In the genomic region with DNA sequence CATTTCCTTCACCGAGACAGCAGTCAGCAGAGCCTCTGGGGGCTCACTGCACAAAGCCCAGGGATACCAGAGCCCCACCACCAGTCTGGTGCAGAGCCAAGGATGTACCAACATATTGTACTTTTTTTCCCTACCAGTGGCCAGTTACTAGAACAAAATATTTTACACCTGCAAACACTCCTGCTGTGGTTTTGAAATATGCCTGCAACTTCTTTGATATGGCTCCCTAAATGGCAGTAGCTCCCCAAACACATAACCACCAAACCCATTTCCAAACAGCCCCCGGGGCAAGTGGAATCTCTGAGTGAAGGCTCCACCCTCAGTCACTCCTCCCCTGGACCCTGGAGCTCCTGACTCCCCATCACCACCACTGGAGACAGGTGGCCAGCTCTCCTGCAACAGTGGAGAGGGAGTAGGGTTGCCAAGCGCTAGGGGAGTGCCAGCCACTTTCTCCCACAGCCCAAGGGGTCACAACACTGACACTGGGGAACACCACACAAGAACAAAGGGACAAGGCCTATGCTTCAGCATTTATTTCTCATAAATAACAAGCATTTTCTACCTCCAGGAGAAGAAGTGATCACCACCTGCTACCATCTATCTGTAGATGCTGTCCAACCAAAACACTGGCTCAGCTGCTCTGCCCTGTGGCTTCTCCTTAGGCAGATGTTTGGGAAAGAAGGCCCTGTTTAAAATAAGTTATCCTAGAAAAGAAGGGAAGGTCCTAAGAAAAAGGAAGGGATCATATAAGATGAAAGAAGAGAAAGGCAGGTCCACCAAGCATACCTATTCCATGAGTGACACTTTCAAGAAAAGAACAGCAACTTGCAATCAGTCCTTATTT, we compare ENCODE assay signal across 18 cellular contexts. TPM values are rescaled to one million over a fixed set of nuclear protein-coding genes. Genes with fewer than 3 reads are reported as not detected.
DNase-seq lines count a peak whose midpoint lies in the region; ATAC-seq and FAIRE-seq lines count a peak whose summit lies in the region.
"Had no signal": no experiment of that assay in that cellular context is flagged by ENCODE, and none has a peak within 500 bp of the region (broad histone marks: within the 10 kb centered on the region; RNA-seq: fewer than 3 reads in every experiment).

No MANE protein-coding gene starts in this region.

- POLR2A ChIA-PET in naive thymus-derived CD8-positive, alpha-beta T cell (lab: Charles Lee), result interaction anchor here (0.6 to 9.3 kb wide), 3 partner anchors 15 to 1945 kb away, joined by 3 to 112 read pairs (median 5); partner anchors contain the start of genes DGCR2, HIRA and MRPL40

- no peak for DNase-seq in activated naive CD8-positive, alpha-beta T cell treated with anti-CD3 and anti-CD28 coated beads, Interleukin-2, amount 50 U/mL, for 24 hours
- no peak for DNase-seq in activated naive CD4-positive, alpha-beta T cell treated with anti-CD3 and anti-CD28 coated beads, Interleukin-2, amount 50 U/mL, for 72 hours (ENCODE audit: low spot score in 2 of 2)
- DNase-seq in naive thymus-derived CD8-positive, alpha-beta T cell, result no peak
- DNase-seq in NCI-H524 treated with DMSO at 0.1 percent for 48 hours (lab: John Stamatoyannopoulos, UW), result no peak
- no peak for DNase-seq in HT-29 (ENCODE audit: low spot score)
- DNase-seq in RCC 7860 (ENCODE audit: low spot score), result no peak
- DNase-seq: activated B cell treated with CpG ODN at 0.5 μM for 24 hours, NCI-H2081 treated with DMSO at 0.1 percent for 48 hours, NCI-H774, RPMI8226 had no signal

- no peak for ATAC-seq in activated naive CD8-positive, alpha-beta T cell treated with anti-CD3 and anti-CD28 coated beads, Interleukin-2, amount 50 U/mL, for 24 hours
- no peak for ATAC-seq in activated naive CD4-positive, alpha-beta T cell treated with anti-CD3 and anti-CD28 coated beads, Interleukin-2, amount 50 U/mL, for 72 hours
- ATAC-seq in naive thymus-derived CD8-positive, alpha-beta T cell, result no peak
- ATAC-seq in GM21360 (IDR thresholded peaks at IDR 0.05; ENCODE audit: unreplicated experiment), result no peak
- ATAC-seq: esophagus mucosa had no signal

- H3K36me3 Mint-ChIP-seq in activated naive CD8-positive, alpha-beta T cell, result peaks cover 2% of the 10 kb centered on the region
- H3K36me3 Mint-ChIP-seq in activated naive CD8-positive, alpha-beta T cell treated with anti-CD3 and anti-CD28 coated beads, Interleukin-2, amount 50 U/mL, for 24 hours (ENCODE audit: low read depth), result peaks cover under 1% of the 10 kb centered on the region
- no peaks in the 10 kb centered on the region for H3K36me3 Mint-ChIP-seq in activated naive CD4-positive, alpha-beta T cell treated with anti-CD3 and anti-CD28 coated beads, Interleukin-2, amount 50 U/mL, for 72 hours
- peaks cover 0 to 3% (median 0%) of the 10 kb centered on the region in 3 donors for H3K36me3 Mint-ChIP-seq in naive thymus-derived CD8-positive, alpha-beta T cell

- peak overlapping the region; percentile 83 for H3K27ac Mint-ChIP-seq in activated naive CD8-positive, alpha-beta T cell
- no peak overlapping the region for H3K27ac Mint-ChIP-seq in activated naive CD8-positive, alpha-beta T cell treated with anti-CD3 and anti-CD28 coated beads, Interleukin-2, amount 50 U/mL, for 24 hours
- H3K27ac Mint-ChIP-seq in activated naive CD4-positive, alpha-beta T cell treated with anti-CD3 and anti-CD28 coated beads, Interleukin-2, amount 50 U/mL, for 72 hours, result peak overlapping the region; percentile 15 to 70
- peak overlapping the region; percentile 93 to 99 (median 97) for H3K27ac Mint-ChIP-seq in naive thymus-derived CD8-positive, alpha-beta T cell

- no peak for FAIRE-seq in RCC 7860 (lab: Jason Lieb, UNC)
- FAIRE-seq: astrocyte had no signal

- H3K4me3 Mint-ChIP-seq in activated naive CD8-positive, alpha-beta T cell, result peak overlapping the region; percentile 18
- no peak overlapping the region for H3K4me3 Mint-ChIP-seq in activated naive CD8-positive, alpha-beta T cell treated with anti-CD3 and anti-CD28 coated beads, Interleukin-2, amount 50 U/mL, for 24 hours
- H3K4me3 Mint-ChIP-seq in naive thymus-derived CD8-positive, alpha-beta T cell, result peak overlapping the region in 8 of 10 donors; percentile 1 to 61 (median 48)
- H3K4me3 Mint-ChIP-seq: activated B cell treated with CpG ODN at 0.5 μM for 24 hours had no signal

- no peaks in the 10 kb centered on the region for H3K27me3 Mint-ChIP-seq in activated naive CD8-positive, alpha-beta T cell
- H3K27me3 Mint-ChIP-seq in activated naive CD8-positive, alpha-beta T cell treated with anti-CD3 and anti-CD28 coated beads, Interleukin-2, amount 50 U/mL, for 24 hours, result no peaks in the 10 kb centered on the region
- no peaks in the 10 kb centered on the region for H3K27me3 Mint-ChIP-seq in naive thymus-derived CD8-positive, alpha-beta T cell
- H3K27me3 Mint-ChIP-seq: activated B cell treated with CpG ODN at 0.5 μM for 24 hours had no signal

- H3K4me1 Mint-ChIP-seq in activated naive CD8-positive, alpha-beta T cell (ENCODE audit: low read depth), result peaks cover 66% of the 10 kb centered on the region
- H3K4me1 Mint-ChIP-seq in activated naive CD8-positive, alpha-beta T cell treated with anti-CD3 and anti-CD28 coated beads, Interleukin-2, amount 50 U/mL, for 24 hours, result peaks cover 64% of the 10 kb centered on the region
- peaks cover 43 to 78% (median 70%) of the 10 kb centered on the region in 4 donors for H3K4me1 Mint-ChIP-seq in naive thymus-derived CD8-positive, alpha-beta T cell

- no peaks in the 10 kb centered on the region for H3K9me3 Mint-ChIP-seq in activated naive CD8-positive, alpha-beta T cell (ENCODE audit: low read depth)
- H3K9me3 Mint-ChIP-seq in activated naive CD8-positive, alpha-beta T cell treated with anti-CD3 and anti-CD28 coated beads, Interleukin-2, amount 50 U/mL, for 24 hours, result no peaks in the 10 kb centered on the region
- no peaks in the 10 kb centered on the region for H3K9me3 Mint-ChIP-seq in activated naive CD4-positive, alpha-beta T cell treated with anti-CD3 and anti-CD28 coated beads, Interleukin-2, amount 50 U/mL, for 72 hours
- no peaks in the 10 kb centered on the region for H3K9me3 Mint-ChIP-seq in naive thymus-derived CD8-positive, alpha-beta T cell
- H3K9me3 Mint-ChIP-seq: activated B cell treated with CpG ODN at 0.5 μM for 24 hours had no signal

RNA-seq across cellular contexts. Expression of gene DGCR2, which starts 15.1 kb away (rescaled TPM):
- 10 to 100 TPM in 1 of 2 donors, 1 to 10 TPM in 1; 9.5 to 23.6 TPM for total RNA-seq in activated naive CD4-positive, alpha-beta T cell treated with anti-CD3 and anti-CD28 coated beads, Interleukin-2, amount 50 U/mL, for 72 hours
- 10 to 100 TPM; 63.3 to 66.6 TPM for total RNA-seq in naive thymus-derived CD8-positive, alpha-beta T cell
- polyA plus RNA-seq in naive thymus-derived CD8-positive, alpha-beta T cell, result 10 to 100 TPM; 29.5 to 61.8 (median 37.8) TPM
- total RNA-seq in HT-29 (2014; rRNA removed; shearing (Covaris generic)), result 105 and 114 TPM in 2 replicates

RNA-seq across cellular contexts. Expression of gene TSSK2, which starts 24.0 kb away (rescaled TPM):
- not detected for total RNA-seq in activated naive CD4-positive, alpha-beta T cell treated with anti-CD3 and anti-CD28 coated beads, Interleukin-2, amount 50 U/mL, for 72 hours
- total RNA-seq in naive thymus-derived CD8-positive, alpha-beta T cell, result not detected
- not detected for polyA plus RNA-seq in naive thymus-derived CD8-positive, alpha-beta T cell
- not detected in 2 replicates for total RNA-seq in HT-29 (2014; rRNA removed; shearing (Covaris generic))
- total RNA-seq: astrocyte; dermis blood vessel endothelial cell; esophagus mucosa; T-helper 1 cell treated with Interleukin-12 subunit alpha and Interleukin-12 subunit beta and Interleukin-4 antibody, amounts not matched to agents 30 ng/mL and 1 ng/mL, for 36 hours; upper lobe of left lung had no signal

RNA-seq across cellular contexts. Expression of gene ESS2, which starts 37.3 kb away (rescaled TPM):
- total RNA-seq in activated naive CD4-positive, alpha-beta T cell treated with anti-CD3 and anti-CD28 coated beads, Interleukin-2, amount 50 U/mL, for 72 hours, result 10 to 100 TPM; 16.5 to 21.5 TPM
- 10 to 100 TPM; 20.1 to 20.7 TPM for total RNA-seq in naive thymus-derived CD8-positive, alpha-beta T cell
- 10 to 100 TPM in 1 of 3 donors, 1 to 10 TPM in 2; 4.5 to 11.2 (median 6.9) TPM for polyA plus RNA-seq in naive thymus-derived CD8-positive, alpha-beta T cell
- total RNA-seq in HT-29 (2014; rRNA removed; shearing (Covaris generic)), result 18.1 and 23.4 TPM in 2 replicates

RNA-seq across cellular contexts. Expression of gene GSC2, which starts 43.0 kb away (rescaled TPM):
- total RNA-seq in activated naive CD4-positive, alpha-beta T cell treated with anti-CD3 and anti-CD28 coated beads, Interleukin-2, amount 50 U/mL, for 72 hours, result not detected
- not detected for total RNA-seq in naive thymus-derived CD8-positive, alpha-beta T cell
- polyA plus RNA-seq in naive thymus-derived CD8-positive, alpha-beta T cell, result not detected
- not detected in 2 replicates for total RNA-seq in HT-29 (2014; rRNA removed; shearing (Covaris generic))
- total RNA-seq: activated B cell treated with CpG ODN at 0.5 μM for 24 hours; astrocyte; dermis blood vessel endothelial cell; esophagus mucosa; heart left ventricle; T-helper 1 cell treated with Interleukin-12 subunit alpha and Interleukin-12 subunit beta and Interleukin-4 antibody, amounts not matched to agents 30 ng/mL and 1 ng/mL, for 36 hours; upper lobe of left lung had no signal
- polyA plus RNA-seq: heart left ventricle had no signal
